8 cellular contexts compared by ENCODE assay signal in genomic region chr11:18540207-18541009, GRCh38. TPM values are rescaled to one million over a fixed set of nuclear protein-coding genes. Genes with fewer than 3 reads are reported as not detected.
A peak's percentile ranks its signal among the peaks of the same experiment; 100 is the strongest.
DNase-seq lines count a peak whose midpoint lies in the region; ATAC-seq and TF ChIP-seq lines count a peak whose summit lies in the region.

No MANE protein-coding gene starts in this region.

- ATAC-seq in natural killer cell (peak in 2 of 3 donors; percentile 55 to 57), HG03039 (IDR thresholded peaks at IDR 0.05; ENCODE audit: unreplicated experiment) (no peak)
- ATAC-seq in natural killer cell treated with Interleukin-12 subunit alpha and Interleukin-12 subunit beta and Interleukin-15 and Interleukin-18, amount 100 ng/mL, for 72 hours: no peak

- H3K36me3 ChIP-seq in neural cell (ENCODE audit: insufficient read depth, low read length): no peaks in the 10 kb centered on the region

- H3K27ac Mint-ChIP-seq in natural killer cell (peak overlapping the region; percentile 11 to 65), MCF 10A (ENCODE audit: low read depth, unreplicated experiment) (no peak overlapping the region)
- H3K27ac Mint-ChIP-seq in natural killer cell treated with Interleukin-12 subunit alpha and Interleukin-12 subunit beta and Interleukin-15 and Interleukin-18, amount 100 ng/mL, for 72 hours: no peak overlapping the region

- TF ChIP-seq EP300 in neural cell (conservative IDR thresholded peaks at IDR 0.05; ENCODE audit: poor library complexity, severe bottlenecking): no peak

- CTCF ChIA-PET in MCF 10A (lab: Yijun Ruan, JAX): interaction anchor here (0.5 to 3.4 kb wide), 32 partner anchors 8 to 561 kb away, joined by 3 to 42 read pairs (median 4); partner anchors contain the start of genes IGSF22 and TSG101

- H2AFZ ChIP-seq in neural cell (ENCODE audit: low read depth, low read length): no peak overlapping the region

- DNase-seq in natural killer cell (no peak), NCI-H146 (lab: John Stamatoyannopoulos, UW) (peak; percentile 20), MCF 10A (ENCODE audit: unreplicated experiment) (peak; percentile 35), cerebellar nuclear complex (lab: John Stamatoyannopoulos, UW) (no peak), DMS114 treated with DMSO at 0.1 percent for 48 hours (lab: John Stamatoyannopoulos, UW; ENCODE audit: unreplicated experiment) (no peak)
- DNase-seq in natural killer cell treated with Interleukin-12 subunit alpha and Interleukin-12 subunit beta and Interleukin-15 and Interleukin-18, amount 100 ng/mL, for 72 hours (ENCODE audit: low spot score): no peak

- no peaks in the 10 kb centered on the region for H3F3A ChIP-seq in neural cell (ENCODE audit: insufficient read depth, low read length, poor library complexity, severe bottlenecking)

- POLR2A ChIA-PET in MCF 10A (lab: Yijun Ruan, JAX): interaction anchor here (0.7 to 2.1 kb wide), 7 partner anchors 9 to 297 kb away, joined by 3 to 6 read pairs (median 3); no protein-coding TSS in a partner anchor

- no peak overlapping the region for H3K27ac ChIP-seq in neural cell (ENCODE audit: low read length)

- H3K9ac ChIP-seq in neural cell (ENCODE audit: low read length): no peak overlapping the region

- no peak overlapping the region for H3K4me2 ChIP-seq in neural cell (ENCODE audit: low read length)

- no TSS peak for BruUV-seq in MCF 10A (replicated peaks; lab: Mats Ljungman, UMichigan)

- no peaks in the 10 kb centered on the region for H3K4me1 Mint-ChIP-seq in natural killer cell
- no peaks in the 10 kb centered on the region for H3K4me1 Mint-ChIP-seq in natural killer cell treated with Interleukin-12 subunit alpha and Interleukin-12 subunit beta and Interleukin-15 and Interleukin-18, amount 100 ng/mL, for 72 hours (ENCODE audit: low read depth in 2 of 2)
- H3K4me1 Mint-ChIP-seq in MCF 10A (ENCODE audit: insufficient read depth, unreplicated experiment): no peaks in the 10 kb centered on the region

- peak; percentile 77 for TF ChIP-seq RAD21 in neural cell (conservative IDR thresholded peaks at IDR 0.05)

- H3K27me3 ChIP-seq in neural cell (ENCODE audit: insufficient read depth, low read depth, low read length): no peaks in the 10 kb centered on the region

- no peaks in the 10 kb centered on the region for H3K9me3 ChIP-seq in neural cell (ENCODE audit: low read length)

- no peaks in the 10 kb centered on the region for H3K79me2 ChIP-seq in neural cell (replicated peaks; ENCODE audit: insufficient read depth, low read length)

- H3K27me3 Mint-ChIP-seq in natural killer cell (ENCODE audit: low read depth in 2 of 2) (no peaks in the 10 kb centered on the region), MCF 10A (ENCODE audit: insufficient read depth, unreplicated experiment) (no peaks in the 10 kb centered on the region)
- no peaks in the 10 kb centered on the region for H3K27me3 Mint-ChIP-seq in natural killer cell treated with Interleukin-12 subunit alpha and Interleukin-12 subunit beta and Interleukin-15 and Interleukin-18, amount 100 ng/mL, for 72 hours

- H3K36me3 Mint-ChIP-seq in natural killer cell (peaks cover 7% of the 10 kb centered on the region), MCF 10A (ENCODE audit: insufficient read depth, unreplicated experiment) (peaks cover 41% of the 10 kb centered on the region)
- no peaks in the 10 kb centered on the region for H3K36me3 Mint-ChIP-seq in natural killer cell treated with Interleukin-12 subunit alpha and Interleukin-12 subunit beta and Interleukin-15 and Interleukin-18, amount 100 ng/mL, for 72 hours

- TF ChIP-seq CTCF in natural killer cell (IDR thresholded peaks at IDR 0.05): peak; percentile 58
- TF ChIP-seq CTCF in MCF 10A (IDR thresholded peaks at IDR 0.05; ENCODE audit: unreplicated experiment): peak; percentile 46
- TF ChIP-seq CTCF in neural cell (IDR thresholded peaks at IDR 0.05; ENCODE audit: poor library complexity, severe bottlenecking): peak; percentile 73

- H3K4me3 Mint-ChIP-seq in natural killer cell: no peak overlapping the region
- no peak overlapping the region for H3K4me3 Mint-ChIP-seq in natural killer cell treated with Interleukin-12 subunit alpha and Interleukin-12 subunit beta and Interleukin-15 and Interleukin-18, amount 100 ng/mL, for 72 hours
- no peak overlapping the region for H3K4me3 Mint-ChIP-seq in MCF 10A (ENCODE audit: unreplicated experiment)

- H3K9me2 ChIP-seq in neural cell (ENCODE audit: insufficient read depth, low read length): no peaks in the 10 kb centered on the region

- H4K20me1 ChIP-seq in neural cell (ENCODE audit: insufficient read depth): no peaks in the 10 kb centered on the region

- H3K9me3 Mint-ChIP-seq in natural killer cell (no peaks in the 10 kb centered on the region), MCF 10A (ENCODE audit: unreplicated experiment) (no peaks in the 10 kb centered on the region)
- no peaks in the 10 kb centered on the region for H3K9me3 Mint-ChIP-seq in natural killer cell treated with Interleukin-12 subunit alpha and Interleukin-12 subunit beta and Interleukin-15 and Interleukin-18, amount 100 ng/mL, for 72 hours

- intact Hi-C loops in natural killer cell (cut with micrococcal nuclease): loop anchor here (2.0 to 10.0 kb wide), 2 partner anchors 192 to 224 kb away; no protein-coding TSS in a partner anchor
- intact Hi-C loops in MCF 10A (cut with micrococcal nuclease): loop anchor here (1.0 to 10.0 kb wide), 4 partner anchors 94 to 224 kb away; partner anchors contain the start of gene SPTY2D1

- no peak overlapping the region for H3K4me3 ChIP-seq in neural cell (ENCODE audit: low read length)

TF ChIP-seq in neural cell, 6 proteins besides CTCF, POLR2A, EP300 and RAD21:
- peak; percentile 82 for TF ChIP-seq SMC3 (conservative IDR thresholded peaks at IDR 0.05; ENCODE audit: poor library complexity)
- no peak for TF ChIP-seq TAF1 (IDR thresholded peaks at IDR 0.05; ENCODE audit: low read depth)
- TF ChIP-seq POLR2AphosphoS5 (IDR thresholded peaks at IDR 0.05): no peak
- no peak for TF ChIP-seq MXI1 (conservative IDR thresholded peaks at IDR 0.05; ENCODE audit: poor library complexity, severe bottlenecking)
- TF ChIP-seq EZH2 (IDR thresholded peaks at IDR 0.05; ENCODE audit: borderline replicate concordance, insufficient read depth, low read length, poor library complexity, severe bottlenecking): no peak
- no peak for TF ChIP-seq REST (IDR thresholded peaks at IDR 0.05; ENCODE audit: borderline replicate concordance)

RNA-seq across cellular contexts. Expression of gene TSG101, which starts 13.7 kb away (rescaled TPM):
- total RNA-seq in natural killer cell (10 to 100 TPM; 22.7 to 35.2 (median 23.0) TPM), MCF 10A (2022) (70.8 and 78.4 TPM in 2 replicates)
- total RNA-seq in natural killer cell treated with Interleukin-12 subunit alpha and Interleukin-12 subunit beta and Interleukin-15 and Interleukin-18, amount 100 ng/mL, for 72 hours: 10 to 100 TPM; 25.3 to 38.7 TPM
- polyA plus RNA-seq in neural cell: 115 and 129 TPM in 2 replicates
- 92.1 and 107 TPM in 2 replicates for polyA minus RNA-seq in neural cell

RNA-seq across cellular contexts. Expression of gene UEVLD, which starts 48.1 kb away (rescaled TPM):
- total RNA-seq in natural killer cell (10 to 100 TPM; 13.6 to 17.8 (median 15.6) TPM), MCF 10A (2022) (22.8 and 24.8 TPM in 2 replicates)
- 10 to 100 TPM; 18.8 to 38.8 TPM for total RNA-seq in natural killer cell treated with Interleukin-12 subunit alpha and Interleukin-12 subunit beta and Interleukin-15 and Interleukin-18, amount 100 ng/mL, for 72 hours
- polyA plus RNA-seq in neural cell: 11.0 and 11.3 TPM in 2 replicates
- polyA minus RNA-seq in neural cell: 10.7 and 16.2 TPM in 2 replicates

RNA-seq across cellular contexts. Expression of gene MISFA, which starts 59.2 kb away (rescaled TPM):
- total RNA-seq in natural killer cell (1 to 10 TPM; 2.2 to 3.5 (median 2.2) TPM), MCF 10A (2022) (2.4 and 4.0 TPM in 2 replicates)
- total RNA-seq in natural killer cell treated with Interleukin-12 subunit alpha and Interleukin-12 subunit beta and Interleukin-15 and Interleukin-18, amount 100 ng/mL, for 72 hours: 1 to 10 TPM; 3.2 to 3.3 TPM
- 3.0 and 6.0 TPM in 2 replicates for polyA plus RNA-seq in neural cell
- polyA minus RNA-seq in neural cell: 1.4 TPM in 1 of 2 replicates, not detected in the other

Comparison
In these comparisons a context has a peak if more than half of its experiments do, and no peak if none do; other contexts are left out.
1. ATAC-seq: peak in natural killer cell (2 of 3); none in natural killer cell treated with Interleukin-12 subunit alpha and Interleukin-12 subunit beta and Interleukin-15 and Interleukin-18, amount 100 ng/mL, for 72 hours (0 of 2) and HG03039 (single experiment).
2. H3K27ac Mint-ChIP-seq: peak in natural killer cell (2 of 2); none in natural killer cell treated with Interleukin-12 subunit alpha and Interleukin-12 subunit beta and Interleukin-15 and Interleukin-18, amount 100 ng/mL, for 72 hours (0 of 2) and MCF 10A (single experiment).
3. DNase-seq: peak in NCI-H146 (single experiment) and MCF 10A (single experiment); none in natural killer cell (single experiment), natural killer cell treated with Interleukin-12 subunit alpha and Interleukin-12 subunit beta and Interleukin-15 and Interleukin-18, amount 100 ng/mL, for 72 hours (single experiment), cerebellar nuclear complex (0 of 2) and DMS114 treated with DMSO at 0.1 percent for 48 hours (single experiment).
4. Peak in every context shown above with its lines, with median percentiles within 50 percentile points of each other: CTCF ChIP-seq.